Comparison of ENCODE assay signal across 1 cellular context in the genomic region with DNA sequence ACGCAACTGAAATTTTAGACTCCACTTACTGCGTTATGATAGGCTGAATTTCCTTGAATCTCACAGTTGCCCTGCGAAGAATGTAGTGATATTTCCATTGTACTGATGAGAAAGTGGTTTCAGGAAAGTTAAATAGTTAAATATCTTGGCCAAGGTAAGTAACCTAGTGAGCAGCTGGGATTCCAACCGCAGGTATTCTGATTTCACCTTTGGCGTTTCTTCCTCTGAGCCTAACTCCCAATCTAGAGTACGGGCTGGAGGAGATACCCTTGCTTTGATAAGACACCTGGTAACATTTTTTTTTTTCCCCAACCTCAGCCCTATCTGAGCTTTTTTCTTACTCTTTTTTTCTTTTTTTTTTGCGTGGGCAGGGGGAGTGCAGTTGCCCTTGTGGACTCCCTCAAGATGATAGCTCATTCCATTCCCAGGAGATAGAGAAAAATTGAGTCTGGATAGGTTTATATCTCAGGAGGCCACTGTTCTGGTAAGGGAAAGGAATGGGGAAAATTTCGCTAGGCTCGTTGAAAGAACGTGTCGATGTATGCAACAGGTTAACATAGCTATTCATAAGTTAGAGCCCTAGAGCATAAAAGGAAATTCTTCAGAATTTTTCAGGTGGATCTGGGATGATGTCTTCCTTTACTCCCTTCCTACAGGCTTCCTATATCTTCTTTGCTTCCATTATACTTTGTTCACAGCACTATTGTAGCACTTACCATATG.
TF ChIP-seq lines count a peak whose summit lies in the region.

No MANE protein-coding gene starts in this region.

TF ChIP-seq in HepG2, 621 proteins besides CTCF, POLR2A, EP300 and RAD21:
- TF ChIP-seq, protein P1, sequence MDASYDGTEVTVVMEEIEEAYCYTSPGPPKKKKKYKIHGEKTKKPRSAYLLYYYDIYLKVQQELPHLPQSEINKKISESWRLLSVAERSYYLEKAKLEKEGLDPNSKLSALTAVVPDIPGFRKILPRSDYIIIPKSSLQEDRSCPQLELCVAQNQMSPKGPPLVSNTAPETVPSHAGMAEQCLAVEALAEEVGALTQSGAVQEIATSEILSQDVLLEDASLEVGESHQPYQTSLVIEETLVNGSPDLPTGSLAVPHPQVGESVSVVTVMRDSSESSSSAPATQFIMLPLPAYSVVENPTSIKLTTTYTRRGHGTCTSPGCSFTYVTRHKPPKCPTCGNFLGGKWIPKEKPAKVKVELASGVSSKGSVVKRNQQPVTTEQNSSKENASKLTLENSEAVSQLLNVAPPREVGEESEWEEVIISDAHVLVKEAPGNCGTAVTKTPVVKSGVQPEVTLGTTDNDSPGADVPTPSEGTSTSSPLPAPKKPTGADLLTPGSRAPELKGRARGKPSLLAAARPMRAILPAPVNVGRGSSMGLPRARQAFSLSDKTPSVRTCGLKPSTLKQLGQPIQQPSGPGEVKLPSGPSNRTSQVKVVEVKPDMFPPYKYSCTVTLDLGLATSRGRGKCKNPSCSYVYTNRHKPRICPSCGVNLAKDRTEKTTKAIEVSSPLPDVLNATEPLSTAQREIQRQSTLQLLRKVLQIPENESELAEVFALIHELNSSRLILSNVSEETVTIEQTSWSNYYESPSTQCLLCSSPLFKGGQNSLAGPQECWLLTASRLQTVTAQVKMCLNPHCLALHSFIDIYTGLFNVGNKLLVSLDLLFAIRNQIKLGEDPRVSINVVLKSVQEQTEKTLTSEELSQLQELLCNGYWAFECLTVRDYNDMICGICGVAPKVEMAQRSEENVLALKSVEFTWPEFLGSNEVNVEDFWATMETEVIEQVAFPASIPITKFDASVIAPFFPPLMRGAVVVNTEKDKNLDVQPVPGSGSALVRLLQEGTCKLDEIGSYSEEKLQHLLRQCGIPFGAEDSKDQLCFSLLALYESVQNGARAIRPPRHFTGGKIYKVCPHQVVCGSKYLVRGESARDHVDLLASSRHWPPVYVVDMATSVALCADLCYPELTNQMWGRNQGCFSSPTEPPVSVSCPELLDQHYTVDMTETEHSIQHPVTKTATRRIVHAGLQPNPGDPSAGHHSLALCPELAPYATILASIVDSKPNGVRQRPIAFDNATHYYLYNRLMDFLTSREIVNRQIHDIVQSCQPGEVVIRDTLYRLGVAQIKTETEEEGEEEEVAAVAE (CRISPR knock-in tag; IDR thresholded peaks at IDR 0.05; ENCODE audit: borderline replicate concordance) = 0 out of 2 replicates have a peak, but pooled peaks have one; percentile 2
- TF ChIP-seq, protein P2, sequence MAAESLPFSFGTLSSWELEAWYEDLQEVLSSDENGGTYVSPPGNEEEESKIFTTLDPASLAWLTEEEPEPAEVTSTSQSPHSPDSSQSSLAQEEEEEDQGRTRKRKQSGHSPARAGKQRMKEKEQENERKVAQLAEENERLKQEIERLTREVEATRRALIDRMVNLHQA (CRISPR knock-in tag; IDR thresholded peaks at IDR 0.05) = no peak
TF ChIP-seq in HepG2: peak in this region for 1.
